Comparison of ENCODE assay signal across 30 cellular contexts in genomic region chr2:159375241-159375640, GRCh38.
"Had no signal": no experiment of that assay in that cellular context is flagged by ENCODE, and none has a peak within 500 bp of the region (broad histone marks: within the 10 kb centered on the region; RNA-seq: fewer than 3 reads in every experiment).

No MANE protein-coding gene starts in this region.

- H3K27me3 ChIP-seq: brain microvascular endothelial cell, esophagus muscularis mucosa, gastroesophageal sphincter, heart right ventricle had no signal

- H3K9me3 ChIP-seq: esophagus muscularis mucosa, gastroesophageal sphincter, heart right ventricle had no signal

- ATAC-seq: activated CD4-positive, CD25-positive, alpha-beta regulatory T cell treated with anti-CD3 and anti-CD28 coated beads, Interleukin-2, amount 50 U/mL, for 24 hours; activated CD8-positive, alpha-beta T cell treated with anti-CD3 and anti-CD28 coated beads for 36 hours; activated T-cell treated with anti-CD3 and anti-CD28 coated beads, Interleukin-2, amount 50 U/mL, for 4 hours; activated T-helper 17 cell treated with anti-CD3 and anti-CD28 coated beads, Interleukin-2, amount 50 U/mL, for 72 hours; gastroesophageal sphincter; heart right ventricle had no signal

- H3K4me3 ChIP-seq: esophagus muscularis mucosa, gastroesophageal sphincter, heart right ventricle had no signal

- FAIRE-seq: astrocyte, colon, endometrium, endothelial cell of umbilical vein had no signal

- H3K4me1 ChIP-seq: esophagus muscularis mucosa, gastroesophageal sphincter, heart right ventricle had no signal

- DNase-seq: activated B cell treated with CpG ODN at 0.5 μM for 24 hours; activated CD4-positive, alpha-beta T cell treated with anti-CD3 and anti-CD28 coated beads for 48 hours; activated CD4-positive, alpha-beta T cell treated with anti-CD3 and anti-CD28 coated beads, Interleukin-2, amount 50 U/mL, for 1 hour; activated CD4-positive, alpha-beta T cell treated with anti-CD3 and anti-CD28 coated beads, Interleukin-2, amount 50 U/mL, for 48 hours; activated CD8-positive, alpha-beta memory T cell treated with anti-CD3 and anti-CD28 coated beads for 24 hours; activated CD8-positive, alpha-beta T cell treated with anti-CD3 and anti-CD28 coated beads for 36 hours; activated effector memory CD4-positive, alpha-beta T cell treated with Interleukin-2 at 50 U/mL for 16 hours; activated gamma-delta T cell treated with Interleukin-2 at 50 U/mL for 16 hours; activated naive CD4-positive, alpha-beta T cell treated with anti-CD3 and anti-CD28 coated beads, Interleukin-2, amount 50 U/mL, for 16 hours; activated naive CD4-positive, alpha-beta T cell treated with Interleukin-2 at 50 U/mL for 16 hours; activated T-cell treated with anti-CD3 and anti-CD28 coated beads, Interleukin-2, amount 50 U/mL, for 4 hours; amniotic stem cell; anterior cingulate cortex; brain microvascular endothelial cell; caudate nucleus; cortex of kidney; dermis blood vessel endothelial cell; effector CD8-positive, alpha-beta T cell; erythroblast; foreskin melanocyte; heart right ventricle; T-helper 2 cell had no signal

- H3K27ac ChIP-seq: brain microvascular endothelial cell, esophagus muscularis mucosa, gastroesophageal sphincter, heart right ventricle had no signal
